ENCODE assay signal across 1 cellular context in genomic region chr17:50893183-50893993, GRCh38.
A peak's percentile ranks its signal among the peaks of the same experiment; 100 is the strongest.
TF ChIP-seq lines count a peak whose summit lies in the region.

No MANE protein-coding gene starts in this region.

TF ChIP-seq in H1, 55 proteins besides CTCF, POLR2A, EP300 and RAD21:
- TF ChIP-seq EGR1 (IDR thresholded peaks at IDR 0.05; ENCODE audit: borderline replicate concordance, low read depth, low read length) (no peak), ATF2 (IDR thresholded peaks at IDR 0.05; ENCODE audit: low read length) (no peak), JUN (IDR thresholded peaks at IDR 0.05; ENCODE audit: low read depth, low read length) (no peak), MAX (IDR thresholded peaks at IDR 0.05) (peak; percentile 43; the same call in 1 of the 2 replicates), SP2 (IDR thresholded peaks at IDR 0.05; ENCODE audit: low read length) (no peak), SIN3A (conservative IDR thresholded peaks at IDR 0.05 in 1 of 2, IDR thresholded peaks at IDR 0.05 in 1 of 2; ENCODE audit: low read depth in 1 of 2, low read length in 2 of 2) (no peak), SAP30 (IDR thresholded peaks at IDR 0.05; ENCODE audit: insufficient read depth, insufficient replicate concordance, low read length) (no peak), TEAD4 (IDR thresholded peaks at IDR 0.05; ENCODE audit: low read depth, low read length) (no peak)
